ENCODE assay signal across 8 cellular contexts in the genomic region with DNA sequence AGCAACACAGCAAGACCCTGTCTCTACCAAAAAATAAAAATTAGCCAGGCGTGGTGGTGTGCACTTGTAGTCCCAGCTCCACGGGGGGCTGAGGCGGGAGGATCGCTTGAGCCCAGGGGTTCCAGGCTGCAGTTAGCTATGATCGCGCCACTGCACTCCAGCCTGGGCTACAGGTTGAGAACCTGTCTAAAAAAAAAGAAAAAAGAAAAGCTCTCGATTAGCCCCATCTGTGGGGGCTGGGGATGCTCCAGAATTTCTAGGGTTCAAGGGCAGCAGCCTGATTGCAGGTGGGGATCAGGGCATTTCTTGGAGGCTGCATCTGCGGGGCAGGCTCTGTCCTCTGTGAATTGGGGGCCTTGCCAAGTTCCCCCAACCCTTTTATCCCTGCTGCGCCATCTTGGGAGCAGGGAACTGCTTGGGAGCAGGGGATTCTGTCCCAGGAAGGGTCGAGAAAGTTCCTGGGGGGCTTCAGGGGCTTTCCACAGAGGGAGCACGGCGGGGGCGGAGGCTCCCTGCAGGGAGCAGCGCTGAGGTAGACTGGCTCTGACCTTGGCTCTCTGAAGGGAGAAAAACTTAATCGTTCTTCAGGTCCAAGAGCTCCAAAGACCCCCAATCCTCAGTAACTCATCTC. TPM values are rescaled to one million over a fixed set of nuclear protein-coding genes. Genes with fewer than 3 reads are reported as not detected.
DNase-seq lines count a peak whose midpoint lies in the region; ATAC-seq, FAIRE-seq and TF ChIP-seq lines count a peak whose summit lies in the region.

No MANE protein-coding gene starts in this region.

- H3K27me3 Mint-ChIP-seq in activated naive CD8-positive, alpha-beta T cell treated with anti-CD3 and anti-CD28 coated beads, Interleukin-2, amount 50 U/mL, for 24 hours: no peaks in the 10 kb centered on the region

- no peak for FAIRE-seq in kidney (lab: Jason Lieb, UNC)

- H3K4me3 ChIP-seq in kidney (ENCODE audit: low read length in 2 of 2) (peak overlapping the region; percentile 73 to 99), suprapubic skin (peak overlapping the region; percentile 98)

- 23% methylated on average over 15 of the region's 15 CpGs for WGBS in suprapubic skin

- TF ChIP-seq POLR2A in suprapubic skin (IDR thresholded peaks at IDR 0.05): no peak

- ATAC-seq in GM18511 (IDR thresholded peaks at IDR 0.05; ENCODE audit: unreplicated experiment): peak; percentile 25
- peak; percentile 20 for ATAC-seq in HG03025 (IDR thresholded peaks at IDR 0.05; ENCODE audit: low FRiP score, unreplicated experiment)
- no peak for ATAC-seq in activated naive CD8-positive, alpha-beta T cell treated with anti-CD3 and anti-CD28 coated beads, Interleukin-2, amount 50 U/mL, for 24 hours

- H3K4me1 Mint-ChIP-seq in activated naive CD8-positive, alpha-beta T cell treated with anti-CD3 and anti-CD28 coated beads, Interleukin-2, amount 50 U/mL, for 24 hours: peaks cover 35% of the 10 kb centered on the region

- H3K27me3 ChIP-seq in suprapubic skin: no peaks in the 10 kb centered on the region

- H3K27ac Mint-ChIP-seq in activated naive CD8-positive, alpha-beta T cell treated with anti-CD3 and anti-CD28 coated beads, Interleukin-2, amount 50 U/mL, for 24 hours: peak overlapping the region; percentile 78

- H3K36me3 ChIP-seq in kidney (ENCODE audit: control insufficient read depth in 1 of 2, insufficient read depth in 2 of 2, low read length in 2 of 2): no peaks in the 10 kb centered on the region
- H3K36me3 ChIP-seq in suprapubic skin: no peaks in the 10 kb centered on the region

- peaks cover 5% of the 10 kb centered on the region for H3K36me3 Mint-ChIP-seq in activated naive CD8-positive, alpha-beta T cell treated with anti-CD3 and anti-CD28 coated beads, Interleukin-2, amount 50 U/mL, for 24 hours (ENCODE audit: low read depth)

- intact Hi-C loops in kidney (cut with DNase I): no loop called here

- no peaks in the 10 kb centered on the region for H3K9me3 ChIP-seq in kidney (ENCODE audit: control insufficient read depth in 1 of 2, low read length in 2 of 2)
- no peaks in the 10 kb centered on the region for H3K9me3 ChIP-seq in suprapubic skin

- no peaks in the 10 kb centered on the region for H3K9me3 Mint-ChIP-seq in activated naive CD8-positive, alpha-beta T cell treated with anti-CD3 and anti-CD28 coated beads, Interleukin-2, amount 50 U/mL, for 24 hours

- peaks cover 0 to 13% of the 10 kb centered on the region in 2 donors for H3K4me1 ChIP-seq in kidney (ENCODE audit: control insufficient read depth in 1 of 2, insufficient read depth in 1 of 2, low read depth in 1 of 2, low read length in 2 of 2)
- H3K4me1 ChIP-seq in suprapubic skin: peaks cover 46% of the 10 kb centered on the region

- peak overlapping the region; percentile 87 for H3K4me3 Mint-ChIP-seq in activated naive CD8-positive, alpha-beta T cell treated with anti-CD3 and anti-CD28 coated beads, Interleukin-2, amount 50 U/mL, for 24 hours

- peak overlapping the region in 1 of 2 donors; percentile 75 for H3K27ac ChIP-seq in kidney (ENCODE audit: low read depth in 2 of 2, low read length in 2 of 2)
- H3K27ac ChIP-seq in suprapubic skin: peak overlapping the region; percentile 87

- TF ChIP-seq EP300 in suprapubic skin (IDR thresholded peaks at IDR 0.05): no peak

- TF ChIP-seq CTCF in kidney (IDR thresholded peaks at IDR 0.05; ENCODE audit: borderline replicate concordance, extremely low read depth, insufficient read depth) (no peak), suprapubic skin (IDR thresholded peaks at IDR 0.05) (no peak)

- no peak for DNase-seq in activated naive CD8-positive, alpha-beta T cell treated with anti-CD3 and anti-CD28 coated beads, Interleukin-2, amount 50 U/mL, for 24 hours
- no peak for DNase-seq in kidney
- no peak for DNase-seq in suprapubic skin (ENCODE audit: low spot score in 2 of 2)
- DNase-seq in HK-2 (ENCODE audit: unreplicated experiment): no peak
- DNase-seq in CD1c-positive myeloid dendritic cell (ENCODE audit: extremely low spot score): no peak
- DNase-seq in SIG-M5 (lab: John Stamatoyannopoulos, UW): no peak

- peak overlapping the region; percentile 24 to 98 for H3K9ac ChIP-seq in kidney (ENCODE audit: low read length in 2 of 2)

RNA-seq across cellular contexts. Expression of a gene that starts 0.6 kb away (rescaled TPM):
- total RNA-seq in kidney: 119 TPM
- 117 TPM for polyA plus RNA-seq in kidney (ENCODE audit: insufficient read depth, low read depth, low replicate concordance)
- total RNA-seq in suprapubic skin: 100 to 1,000 TPM in 3 of 4 donors, 10 to 100 TPM in 1; 98.1 to 169 (median 140) TPM

RNA-seq across cellular contexts. Expression of a gene that starts 49.4 kb away (rescaled TPM):
- total RNA-seq in kidney: 216 TPM
- polyA plus RNA-seq in kidney (ENCODE audit: insufficient read depth, low read depth, low replicate concordance): 74.1 TPM
- total RNA-seq in suprapubic skin: 10 to 100 TPM; 48.9 to 66.9 (median 64.2) TPM

RNA-seq across cellular contexts. Expression of a gene that starts 52.4 kb away (rescaled TPM):
- total RNA-seq in kidney (not detected), suprapubic skin (not detected)
- polyA plus RNA-seq in kidney (ENCODE audit: insufficient read depth, low read depth, low replicate concordance): not detected
